In genomic region chr4:10722957-10723356, GRCh38 we compare ENCODE assay signal across 11 cellular contexts. TPM values are rescaled to one million over a fixed set of nuclear protein-coding genes. Genes with fewer than 3 reads are reported as not detected.
A peak's percentile ranks its signal among the peaks of the same experiment; 100 is the strongest.
DNase-seq lines count a peak whose midpoint lies in the region; ATAC-seq and TF ChIP-seq lines count a peak whose summit lies in the region.
"Had no signal": no experiment of that assay in that cellular context is flagged by ENCODE, and none has a peak within 500 bp of the region (broad histone marks: within the 10 kb centered on the region; RNA-seq: fewer than 3 reads in every experiment).

No MANE protein-coding gene starts in this region.

- no peaks in the 10 kb centered on the region for H3K36me3 Mint-ChIP-seq in activated naive CD4-positive, alpha-beta T cell treated with anti-CD3 and anti-CD28 coated beads, Interleukin-2, amount 10 ng/mL, durations not matched to agents 7 days and 5 days
- no peaks in the 10 kb centered on the region for H3K36me3 Mint-ChIP-seq in stimulated activated naive CD8-positive, alpha-beta T cell treated with anti-CD3 and anti-CD28 coated beads, Interleukin-15, Interleukin-2, amounts not matched to agents 100 ng/mL and 50 ng/mL, for 24 hours (ENCODE audit: low read depth)
- no peaks in the 10 kb centered on the region for H3K36me3 Mint-ChIP-seq in mesothelial cell of epicardium

- H3K27ac Mint-ChIP-seq in activated naive CD4-positive, alpha-beta T cell treated with anti-CD3 and anti-CD28 coated beads, Interleukin-2, amount 10 ng/mL, durations not matched to agents 7 days and 5 days: peak overlapping the region; percentile 47
- peak overlapping the region; percentile 27 for H3K27ac Mint-ChIP-seq in stimulated activated naive CD8-positive, alpha-beta T cell treated with anti-CD3 and anti-CD28 coated beads, Interleukin-15, Interleukin-2, amounts not matched to agents 100 ng/mL and 50 ng/mL, for 24 hours
- no peak overlapping the region for H3K27ac Mint-ChIP-seq in mesothelial cell of epicardium

- H3K27me3 Mint-ChIP-seq in activated naive CD4-positive, alpha-beta T cell treated with anti-CD3 and anti-CD28 coated beads, Interleukin-2, amount 10 ng/mL, durations not matched to agents 7 days and 5 days: no peaks in the 10 kb centered on the region
- peaks cover 5% of the 10 kb centered on the region for H3K27me3 Mint-ChIP-seq in stimulated activated naive CD8-positive, alpha-beta T cell treated with anti-CD3 and anti-CD28 coated beads, Interleukin-15, Interleukin-2, amounts not matched to agents 100 ng/mL and 50 ng/mL, for 24 hours
- no peaks in the 10 kb centered on the region for H3K27me3 Mint-ChIP-seq in mesothelial cell of epicardium (ENCODE audit: low read depth)

- peak; percentile 90 for ATAC-seq in HG02759 (IDR thresholded peaks at IDR 0.05; ENCODE audit: unreplicated experiment)
- ATAC-seq in HG03558 (IDR thresholded peaks at IDR 0.05; ENCODE audit: extremely low read depth, unreplicated experiment): peak; percentile 95

- H3K9me3 Mint-ChIP-seq in activated naive CD4-positive, alpha-beta T cell treated with anti-CD3 and anti-CD28 coated beads, Interleukin-2, amount 10 ng/mL, durations not matched to agents 7 days and 5 days: no peaks in the 10 kb centered on the region
- no peaks in the 10 kb centered on the region for H3K9me3 Mint-ChIP-seq in stimulated activated naive CD8-positive, alpha-beta T cell treated with anti-CD3 and anti-CD28 coated beads, Interleukin-15, Interleukin-2, amounts not matched to agents 100 ng/mL and 50 ng/mL, for 24 hours
- no peaks in the 10 kb centered on the region for H3K9me3 Mint-ChIP-seq in mesothelial cell of epicardium

- peaks cover 15% of the 10 kb centered on the region for H3K4me1 Mint-ChIP-seq in activated naive CD4-positive, alpha-beta T cell treated with anti-CD3 and anti-CD28 coated beads, Interleukin-2, amount 10 ng/mL, durations not matched to agents 7 days and 5 days
- peaks cover 61% of the 10 kb centered on the region for H3K4me1 Mint-ChIP-seq in stimulated activated naive CD8-positive, alpha-beta T cell treated with anti-CD3 and anti-CD28 coated beads, Interleukin-15, Interleukin-2, amounts not matched to agents 100 ng/mL and 50 ng/mL, for 24 hours (ENCODE audit: low read depth)
- H3K4me1 Mint-ChIP-seq in mesothelial cell of epicardium: peaks cover 5% of the 10 kb centered on the region

- TF ChIP-seq CTCF in mesothelial cell of epicardium (IDR thresholded peaks at IDR 0.05; ENCODE audit: unreplicated experiment): no peak

- no peak overlapping the region for H3K4me3 Mint-ChIP-seq in activated naive CD4-positive, alpha-beta T cell treated with anti-CD3 and anti-CD28 coated beads, Interleukin-2, amount 10 ng/mL, durations not matched to agents 7 days and 5 days
- no peak overlapping the region for H3K4me3 Mint-ChIP-seq in stimulated activated naive CD8-positive, alpha-beta T cell treated with anti-CD3 and anti-CD28 coated beads, Interleukin-15, Interleukin-2, amounts not matched to agents 100 ng/mL and 50 ng/mL, for 24 hours
- no peak overlapping the region for H3K4me3 Mint-ChIP-seq in mesothelial cell of epicardium

- no peak for DNase-seq in activated naive CD4-positive, alpha-beta T cell treated with anti-CD3 and anti-CD28 coated beads, Interleukin-2, amount 10 ng/mL, durations not matched to agents 7 days and 5 days
- no peak for DNase-seq in activated naive CD4-positive, alpha-beta T cell treated with Interleukin-2 at 50 U/mL for 16 hours
- DNase-seq in mesothelial cell of epicardium (ENCODE audit: low spot score in 2 of 2, unreplicated experiment in 2 of 2) (no peak), DMS 273 treated with DMSO at 0.1 percent for 48 hours (lab: John Stamatoyannopoulos, UW) (no peak), NCI-H2029 treated with DMSO at 0.1 percent for 48 hours (lab: John Stamatoyannopoulos, UW) (no peak)
- DNase-seq: activated CD4-positive, CD25-positive, alpha-beta regulatory T cell; left ventricle myocardium inferior had no signal

- CTCF ChIA-PET in activated naive CD4-positive, alpha-beta T cell treated with anti-CD3 and anti-CD28 coated beads, Interleukin-2, amount 10 ng/mL, durations not matched to agents 7 days and 5 days (lab: Charles Lee): no interaction called here

RNA-seq across cellular contexts. Expression of gene CLNK, which starts 38.4 kb away (rescaled TPM):
- total RNA-seq in mesothelial cell of epicardium: not detected in 3 replicates
- total RNA-seq: ascending aorta, left ventricle myocardium inferior had no signal
